24 cellular contexts compared by ENCODE assay signal in the genomic region with DNA sequence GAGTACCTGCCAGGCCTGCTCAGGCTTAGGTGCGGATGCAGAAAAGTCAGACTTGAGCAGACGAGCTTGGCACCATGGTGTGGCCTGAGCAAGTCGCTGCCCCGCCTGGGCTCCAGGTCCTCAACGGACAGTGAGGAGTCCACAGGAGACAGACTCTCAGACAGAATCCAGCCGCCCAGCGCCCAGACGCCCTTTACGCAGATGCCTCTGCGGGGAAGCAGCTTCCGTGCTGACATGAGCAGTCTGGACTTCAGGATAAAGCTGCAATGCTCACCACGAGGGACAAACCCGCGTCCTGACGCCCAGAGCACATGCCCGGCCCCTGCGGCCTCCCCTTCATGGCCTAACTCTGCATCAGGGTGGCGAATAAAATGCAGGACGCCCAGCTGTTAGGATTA. TPM values are rescaled to one million over a fixed set of nuclear protein-coding genes. Genes with fewer than 3 reads are reported as not detected.
"Had no signal": no experiment of that assay in that cellular context is flagged by ENCODE, and none has a peak within 500 bp of the region (broad histone marks: within the 10 kb centered on the region; RNA-seq: fewer than 3 reads in every experiment).

No MANE protein-coding gene starts in this region.

- H3K27me3 ChIP-seq: brain microvascular endothelial cell, cardiac muscle cell had no signal

- H3K9ac ChIP-seq: KMS-11 had no signal

- H3K4me3 ChIP-seq: cardiac muscle cell had no signal

- ATAC-seq: activated T-cell treated with anti-CD3 and anti-CD28 coated beads, Interleukin-2, amount 50 U/mL, for 72 hours had no signal

- H3K4me2 ChIP-seq: KMS-11 had no signal

- H3K36me3 ChIP-seq: brain microvascular endothelial cell, cardiac muscle cell had no signal

- DNase-seq: activated CD4-positive, alpha-beta memory T cell treated with anti-CD3 and anti-CD28 coated beads for 36 hours; activated CD4-positive, alpha-beta T cell treated with anti-CD3 and anti-CD28 coated beads, Interleukin-2, amount 10 ng/mL, durations not matched to agents 7 days and 5 days; activated CD4-positive, CD25-positive, alpha-beta regulatory T cell; activated gamma-delta T cell treated with Interleukin-2 at 50 U/mL for 16 hours; activated naive CD4-positive, alpha-beta T cell treated with anti-CD3 and anti-CD28 coated beads, Interleukin-2, amount 10 ng/mL, durations not matched to agents 7 days and 5 days; activated naive CD8-positive, alpha-beta T cell treated with anti-CD3 and anti-CD28 coated beads for 36 hours; activated T-cell treated with anti-CD3 and anti-CD28 coated beads, Interleukin-2, amount 50 U/mL, for 72 hours; brain microvascular endothelial cell; MV-4-11; NCI-H1092 treated with DMSO at 0.1 percent for 48 hours; NCI-H1417 treated with DMSO at 0.1 percent for 48 hours; NCI-H1694; NCI-H2029 treated with DMSO at 0.1 percent for 48 hours; NCI-H446; NCI-H524; SIG-M5; T-helper 1 cell had no signal

- H3K27ac ChIP-seq: brain microvascular endothelial cell, cardiac muscle cell, KMS-11 had no signal

- FAIRE-seq: RCC 7860 had no signal

RNA-seq across cellular contexts. Expression of a gene that starts 3.5 kb away (rescaled TPM):
- total RNA-seq: activated CD4-positive, alpha-beta memory T cell treated with anti-CD3 and anti-CD28 coated beads for 36 hours; activated CD4-positive, alpha-beta T cell treated with anti-CD3 and anti-CD28 coated beads, Interleukin-2, amount 10 ng/mL, durations not matched to agents 7 days and 5 days; activated CD8-positive, alpha-beta memory T cell treated with anti-CD3 and anti-CD28 coated beads for 36 hours; activated naive CD8-positive, alpha-beta T cell treated with anti-CD3 and anti-CD28 coated beads for 36 hours; activated T-cell treated with anti-CD3 and anti-CD28 coated beads, Interleukin-2, amount 50 U/mL, for 72 hours; activated T-helper 2 cell treated with anti-CD3 and anti-CD28 coated beads, Interferon-gamma antibody, Interleukin-2, Interleukin-4, amounts not matched to agents 10 μg/mL and 5 μg/mL and 100 μg/mL, durations not matched to agents 14 hours and 24 hours and 36 hours; cardiac muscle cell; MCF 10A; T-helper 2 cell treated with Interferon-gamma antibody and Interleukin-4, amounts not matched to agents 100 ng/mL and 5 ng/mL, for 36 hours had no signal
- polyA plus RNA-seq: cardiac muscle cell had no signal

RNA-seq across cellular contexts. Expression of a gene that starts 6.7 kb away (rescaled TPM):
- total RNA-seq: activated CD4-positive, alpha-beta memory T cell treated with anti-CD3 and anti-CD28 coated beads for 36 hours; activated CD4-positive, alpha-beta T cell treated with anti-CD3 and anti-CD28 coated beads, Interleukin-2, amount 10 ng/mL, durations not matched to agents 7 days and 5 days; activated CD8-positive, alpha-beta memory T cell treated with anti-CD3 and anti-CD28 coated beads for 36 hours; activated naive CD8-positive, alpha-beta T cell treated with anti-CD3 and anti-CD28 coated beads for 36 hours; activated T-cell treated with anti-CD3 and anti-CD28 coated beads, Interleukin-2, amount 50 U/mL, for 72 hours; activated T-helper 2 cell treated with anti-CD3 and anti-CD28 coated beads, Interferon-gamma antibody, Interleukin-2, Interleukin-4, amounts not matched to agents 10 μg/mL and 5 μg/mL and 100 μg/mL, durations not matched to agents 14 hours and 24 hours and 36 hours; cardiac muscle cell; MCF 10A; T-helper 2 cell treated with Interferon-gamma antibody and Interleukin-4, amounts not matched to agents 100 ng/mL and 5 ng/mL, for 36 hours had no signal
- polyA plus RNA-seq: cardiac muscle cell had no signal

RNA-seq across cellular contexts. Expression of a gene that starts 30.8 kb away (rescaled TPM):
- total RNA-seq: activated CD4-positive, alpha-beta memory T cell treated with anti-CD3 and anti-CD28 coated beads for 36 hours; activated CD4-positive, alpha-beta T cell treated with anti-CD3 and anti-CD28 coated beads, Interleukin-2, amount 10 ng/mL, durations not matched to agents 7 days and 5 days; activated CD8-positive, alpha-beta memory T cell treated with anti-CD3 and anti-CD28 coated beads for 36 hours; activated naive CD8-positive, alpha-beta T cell treated with anti-CD3 and anti-CD28 coated beads for 36 hours; activated T-cell treated with anti-CD3 and anti-CD28 coated beads, Interleukin-2, amount 50 U/mL, for 72 hours; activated T-helper 2 cell treated with anti-CD3 and anti-CD28 coated beads, Interferon-gamma antibody, Interleukin-2, Interleukin-4, amounts not matched to agents 10 μg/mL and 5 μg/mL and 100 μg/mL, durations not matched to agents 14 hours and 24 hours and 36 hours; MCF 10A; T-helper 2 cell treated with Interferon-gamma antibody and Interleukin-4, amounts not matched to agents 100 ng/mL and 5 ng/mL, for 36 hours had no signal
